ENCODE assay signal across 20 cellular contexts in genomic region chr5:123558762-123559433, GRCh38.
"Had no signal": no experiment of that assay in that cellular context is flagged by ENCODE, and none has a peak within 500 bp of the region (broad histone marks: within the 10 kb centered on the region; RNA-seq: fewer than 3 reads in every experiment).

No MANE protein-coding gene starts in this region.

- DNase-seq: activated CD4-positive, alpha-beta T cell treated with anti-CD3 and anti-CD28 coated beads for 4 hours; activated CD4-positive, alpha-beta T cell treated with anti-CD3 and anti-CD28 coated beads, Interleukin-2, amount 50 U/mL, for 4 hours; activated CD8-positive, alpha-beta memory T cell treated with anti-CD3 and anti-CD28 coated beads, Interleukin-2, amount 50 U/mL, for 48 hours; activated CD8-positive, alpha-beta T cell treated with anti-CD3 and anti-CD28 coated beads, Interleukin-2, amount 10 ng/mL, durations not matched to agents 7 days and 5 days; activated naive CD4-positive, alpha-beta T cell treated with anti-CD3 and anti-CD28 coated beads, Interleukin-2, amount 50 U/mL, for 16 hours; activated naive CD8-positive, alpha-beta T cell treated with anti-CD3 and anti-CD28 coated beads, Interleukin-2, amount 10 ng/mL, durations not matched to agents 7 days and 5 days; activated T-cell treated with anti-CD3 and anti-CD28 coated beads, Interleukin-2, amount 50 U/mL, for 48 hours; adrenal gland; anterior cingulate cortex; MG63; NCI-H1105; NCI-H1436; NCI-H1694 treated with DMSO at 0.1 percent for 48 hours; NCI-H2029 treated with DMSO at 0.1 percent for 48 hours; NCI-H345; NCI-H510A; NCI-H526 treated with DMSO at 0.1 percent for 48 hours; NCI-H82; T-cell had no signal

- H3K27ac Mint-ChIP-seq: activated CD8-positive, alpha-beta T cell treated with anti-CD3 and anti-CD28 coated beads, Interleukin-2, amount 10 ng/mL, durations not matched to agents 7 days and 5 days; activated naive CD8-positive, alpha-beta T cell treated with anti-CD3 and anti-CD28 coated beads, Interleukin-2, amount 10 ng/mL, durations not matched to agents 7 days and 5 days; T-cell had no signal

- H3K4me3 Mint-ChIP-seq: activated CD8-positive, alpha-beta T cell treated with anti-CD3 and anti-CD28 coated beads, Interleukin-2, amount 10 ng/mL, durations not matched to agents 7 days and 5 days; activated naive CD8-positive, alpha-beta T cell treated with anti-CD3 and anti-CD28 coated beads, Interleukin-2, amount 10 ng/mL, durations not matched to agents 7 days and 5 days; T-cell had no signal

- H3K27me3 Mint-ChIP-seq: activated naive CD8-positive, alpha-beta T cell treated with anti-CD3 and anti-CD28 coated beads, Interleukin-2, amount 10 ng/mL, durations not matched to agents 7 days and 5 days; T-cell had no signal

- H3K9me3 Mint-ChIP-seq: activated naive CD8-positive, alpha-beta T cell treated with anti-CD3 and anti-CD28 coated beads, Interleukin-2, amount 10 ng/mL, durations not matched to agents 7 days and 5 days; T-cell had no signal

- ATAC-seq: activated CD8-positive, alpha-beta T cell treated with anti-CD3 and anti-CD28 coated beads, Interleukin-2, amount 10 ng/mL, durations not matched to agents 7 days and 5 days; Right ventricle myocardium inferior; T-cell had no signal
